8 cellular contexts compared by ENCODE assay signal in the genomic region with DNA sequence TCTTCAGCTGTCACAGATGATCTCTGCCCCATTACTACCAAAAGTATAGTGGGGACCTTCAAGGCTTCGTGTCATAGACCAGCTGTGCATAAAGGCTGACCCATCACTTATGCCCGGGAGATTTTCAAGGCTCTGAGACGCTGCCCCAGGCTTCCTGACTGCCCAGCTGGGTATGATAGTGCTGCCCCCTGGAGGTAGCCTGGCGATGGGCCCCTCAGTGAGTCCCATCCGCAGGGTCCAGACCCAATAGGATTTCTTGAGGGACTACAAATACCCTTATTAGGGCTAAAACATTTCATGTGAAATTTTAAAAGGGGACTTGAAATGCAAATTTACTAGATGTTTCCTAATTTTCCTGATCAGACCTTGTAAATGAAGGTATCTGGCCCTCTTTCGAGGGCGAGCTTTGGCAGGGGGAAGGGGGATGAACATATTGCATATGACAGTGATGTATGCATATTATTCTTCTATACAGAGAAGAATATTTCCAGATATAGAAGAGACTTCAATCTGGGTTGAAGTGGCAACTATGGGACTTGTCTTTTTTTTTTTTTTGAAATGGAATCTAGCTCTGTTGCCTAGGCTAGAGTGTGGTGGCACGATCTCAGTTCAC. TPM values are rescaled to one million over a fixed set of nuclear protein-coding genes. Genes with fewer than 3 reads are reported as not detected.
DNase-seq lines count a peak whose midpoint lies in the region; ATAC-seq, FAIRE-seq and TF ChIP-seq lines count a peak whose summit lies in the region.

No MANE protein-coding gene starts in this region.

- in situ Hi-C loops in IMR-90 (cut with MboI; ENCODE audit: low sequenced_read_pairs), result no loop called here

- no peak for TF ChIP-seq POLR2A in IMR-90 (IDR thresholded peaks at IDR 0.05; ENCODE audit: low read depth, low read length)

- no peak for FAIRE-seq in small intestine (lab: Jason Lieb, UNC)

- dilution Hi-C loops in IMR-90 (cut with HindIII; ENCODE audit: low sequenced_read_pairs, unreplicated experiment), result no loop called here

- H2AFZ ChIP-seq in IMR-90 (replicated peaks; ENCODE audit: low read length, poor library complexity), result no peak overlapping the region

- no peaks in the 10 kb centered on the region for H3K79me1 ChIP-seq in IMR-90 (ENCODE audit: low read depth in 1 of 2, low read length in 2 of 2)

- ATAC-seq in IMR-90 (ENCODE audit: low read depth), result no peak
- no peak for ATAC-seq in GM19467 (IDR thresholded peaks at IDR 0.05; ENCODE audit: unreplicated experiment)

- H4K20me1 ChIP-seq in IMR-90 (ENCODE audit: insufficient read depth, low read length), result no peaks in the 10 kb centered on the region

- H3K4me1 ChIP-seq in IMR-90 (ENCODE audit: control insufficient read depth, insufficient read depth, low read length), result no peaks in the 10 kb centered on the region
- no peaks in the 10 kb centered on the region for H3K4me1 ChIP-seq in endodermal cell (ENCODE audit: control insufficient read depth, insufficient read depth, low read length)
- H3K4me1 ChIP-seq in small intestine (ENCODE audit: control insufficient read depth in 2 of 2, insufficient read depth in 1 of 2, low read depth in 1 of 2, low read length in 1 of 2), result peaks cover 0 to 4% of the 10 kb centered on the region in 2 donors

- H3K36me3 Mint-ChIP-seq in activated CD4-positive, alpha-beta T cell treated with anti-CD3 and anti-CD28 coated beads, Interleukin-2, amount 10 ng/mL, durations not matched to agents 24 days and 14 days (ENCODE audit: low read depth), result no peaks in the 10 kb centered on the region
- H3K36me3 Mint-ChIP-seq in endodermal cell (ENCODE audit: low read depth), result no peaks in the 10 kb centered on the region

- H2BK120ac ChIP-seq in IMR-90 (ENCODE audit: low read depth, low read length), result no peak overlapping the region

- 37% methylated on average over 2 of the region's 8 CpGs; no CpG with 5 or more reads in 1 of the 2 experiments for WGBS in IMR-90 (ENCODE audit: extremely low coverage in 2 of 2, insufficient read length in 1 of 2), 2 experiments
- WGBS in endodermal cell (ENCODE audit: insufficient coverage in 1 of 2, insufficient read length in 1 of 2), 2 experiments, result 79 to 82% methylated on average over 3 to 8 of the region's 8 CpGs
- WGBS in small intestine, 3 donors, result 48 to 57% (median 55%) methylated on average over 8 of the region's 8 CpGs

- POLR2A ChIA-PET in IMR-90 (lab: Charles Lee; ENCODE audit: unreplicated experiment), result no interaction called here

- intact Hi-C loops in IMR-90 (cut with micrococcal nuclease), result no loop called here
- intact Hi-C loops in activated CD4-positive, alpha-beta T cell treated with anti-CD3 and anti-CD28 coated beads, Interleukin-2, amount 10 ng/mL, durations not matched to agents 24 days and 14 days (cut with micrococcal nuclease), result no loop called here
- intact Hi-C loops in posterior cingulate gyrus (cut with DNase I), result no loop called here

- no peak overlapping the region for H2AK5ac ChIP-seq in IMR-90 (ENCODE audit: low read depth, low read length)

- H3K4ac ChIP-seq in IMR-90 (ENCODE audit: low read depth, low read length), result no peak overlapping the region

- no peak overlapping the region for H3K18ac ChIP-seq in IMR-90 (ENCODE audit: low read depth, low read length)

- peaks cover 1% of the 10 kb centered on the region for H3K27me3 Mint-ChIP-seq in activated CD4-positive, alpha-beta T cell treated with anti-CD3 and anti-CD28 coated beads, Interleukin-2, amount 10 ng/mL, durations not matched to agents 24 days and 14 days
- peaks cover 1% of the 10 kb centered on the region for H3K27me3 Mint-ChIP-seq in endodermal cell (ENCODE audit: insufficient read depth)

- peaks cover 14% of the 10 kb centered on the region; the same call in 1 of the 2 replicates for H3K27me3 ChIP-seq in IMR-90 (ENCODE audit: control insufficient read depth, insufficient read depth, low read length)
- no peaks in the 10 kb centered on the region for H3K27me3 ChIP-seq in endodermal cell (ENCODE audit: control insufficient read depth, insufficient read depth, low read length, poor library complexity, severe bottlenecking)
- H3K27me3 ChIP-seq in small intestine (ENCODE audit: control insufficient read depth in 2 of 2, insufficient read depth in 2 of 2, low read length in 2 of 2), result no peaks in the 10 kb centered on the region

- H3K23ac ChIP-seq in IMR-90 (ENCODE audit: low read depth, low read length), result no peak overlapping the region

- peak; percentile 10; the same call in 1 of the 2 replicates for TF ChIP-seq RAD21 in IMR-90 (IDR thresholded peaks at IDR 0.05; ENCODE audit: low read length)

- CTCF ChIA-PET in IMR-90 (lab: Yijun Ruan, JAX), result interaction anchor here (0.5 to 1.3 kb wide), 3 partner anchors 9 to 53 kb away, joined by 3 to 5 read pairs (median 3); no protein-coding TSS in a partner anchor

- H3K36me3 ChIP-seq in IMR-90 (ENCODE audit: control insufficient read depth, insufficient read depth, low read length) (no peaks in the 10 kb centered on the region), endodermal cell (ENCODE audit: control insufficient read depth, insufficient read depth, low read length) (no peaks in the 10 kb centered on the region), small intestine (ENCODE audit: control insufficient read depth in 2 of 2, insufficient read depth in 2 of 2, low read length in 2 of 2) (peaks cover 5 to 12% of the 10 kb centered on the region in 2 donors)

- H3K27ac ChIP-seq in IMR-90 (ENCODE audit: insufficient read depth, low read length) (no peak overlapping the region), endodermal cell (ENCODE audit: low read depth, low read length) (no peak overlapping the region), small intestine (ENCODE audit: low read depth in 1 of 2, low read length in 1 of 2) (no peak overlapping the region)

- no peaks in the 10 kb centered on the region for H3K9me3 ChIP-seq in IMR-90 (ENCODE audit: control insufficient read depth, insufficient read depth, low read length)
- no peaks in the 10 kb centered on the region for H3K9me3 ChIP-seq in endodermal cell (ENCODE audit: control insufficient read depth, low read length)
- H3K9me3 ChIP-seq in small intestine (ENCODE audit: control insufficient read depth, low read depth), result no peaks in the 10 kb centered on the region

- no peak overlapping the region for H3K9ac ChIP-seq in IMR-90 (ENCODE audit: low read depth, low read length)
- H3K9ac ChIP-seq in endodermal cell (ENCODE audit: extremely low read depth, low read length, poor library complexity, severe bottlenecking), result no peak overlapping the region

- H3K56ac ChIP-seq in IMR-90 (ENCODE audit: extremely low read depth, insufficient read depth, low read length), result no peak overlapping the region

- H2BK15ac ChIP-seq in IMR-90 (ENCODE audit: low read depth, low read length), result no peak overlapping the region

- no peak overlapping the region for H3K14ac ChIP-seq in IMR-90 (replicated peaks; ENCODE audit: low read depth, low read length)

- H2BK20ac ChIP-seq in IMR-90 (ENCODE audit: low read depth, low read length), result no peak overlapping the region

- H3K9me3 Mint-ChIP-seq in activated CD4-positive, alpha-beta T cell treated with anti-CD3 and anti-CD28 coated beads, Interleukin-2, amount 10 ng/mL, durations not matched to agents 24 days and 14 days, result no peaks in the 10 kb centered on the region
- H3K9me3 Mint-ChIP-seq in endodermal cell, result no peaks in the 10 kb centered on the region

- BruUV-seq in IMR-90 (replicated peaks; lab: Mats Ljungman, UMichigan), result no TSS peak

- H2BK5ac ChIP-seq in IMR-90 (ENCODE audit: low read depth, low read length, poor library complexity, severe bottlenecking), result no peak overlapping the region

- H3K27ac Mint-ChIP-seq in activated CD4-positive, alpha-beta T cell treated with anti-CD3 and anti-CD28 coated beads, Interleukin-2, amount 10 ng/mL, durations not matched to agents 24 days and 14 days, result no peak overlapping the region
- H3K27ac Mint-ChIP-seq in endodermal cell, result no peak overlapping the region

- H4K8ac ChIP-seq in IMR-90 (ENCODE audit: low read depth in 2 of 2, low read length in 2 of 2), result no peak overlapping the region

- peak; percentile 32; the same call in 1 of the 2 replicates for TF ChIP-seq CTCF in IMR-90 (conservative IDR thresholded peaks at IDR 0.05; ENCODE audit: low read depth, low read length)
- TF ChIP-seq CTCF in endodermal cell (conservative IDR thresholded peaks at IDR 0.05), result peak; percentile 92

- no peak overlapping the region for H4K5ac ChIP-seq in IMR-90 (ENCODE audit: low read depth, low read length)

- H4K91ac ChIP-seq in IMR-90 (ENCODE audit: insufficient read depth, low read depth, low read length), result no peak overlapping the region

- peaks cover 9% of the 10 kb centered on the region for H3K4me1 Mint-ChIP-seq in activated CD4-positive, alpha-beta T cell treated with anti-CD3 and anti-CD28 coated beads, Interleukin-2, amount 10 ng/mL, durations not matched to agents 24 days and 14 days
- no peaks in the 10 kb centered on the region for H3K4me1 Mint-ChIP-seq in endodermal cell

- H3K4me2 ChIP-seq in IMR-90 (ENCODE audit: low read depth, low read length), result no peak overlapping the region

- H3K4me3 Mint-ChIP-seq in activated CD4-positive, alpha-beta T cell treated with anti-CD3 and anti-CD28 coated beads, Interleukin-2, amount 10 ng/mL, durations not matched to agents 24 days and 14 days, result no peak overlapping the region
- H3K4me3 Mint-ChIP-seq in endodermal cell, result no peak overlapping the region

- H3K4me3 ChIP-seq in IMR-90 (ENCODE audit: insufficient read depth, low read depth, low read length), result no peak overlapping the region
- no peak overlapping the region for H3K4me3 ChIP-seq in endodermal cell (ENCODE audit: low read length)
- H3K4me3 ChIP-seq in small intestine (ENCODE audit: low read depth in 1 of 2, low read length in 2 of 2), result no peak overlapping the region

- no peak overlapping the region for H2AK9ac ChIP-seq in IMR-90 (replicated peaks; ENCODE audit: low read depth, low read length, poor library complexity)

- H3K9me1 ChIP-seq in IMR-90 (ENCODE audit: insufficient read depth, low read length), result no peaks in the 10 kb centered on the region

- DNase-seq in CD1c-positive myeloid dendritic cell (ENCODE audit: extremely low spot score) (peak; percentile 68), IMR-90 (no peak), endodermal cell (peak; percentile 91), small intestine (peak; percentile 42), posterior cingulate gyrus (no peak), hippocampal formation (lab: John Stamatoyannopoulos, UW) (no peak)
- peak; percentile 90 for DNase-seq in activated CD4-positive, alpha-beta T cell treated with anti-CD3 and anti-CD28 coated beads, Interleukin-2, amount 10 ng/mL, durations not matched to agents 24 days and 14 days

RNA-seq across cellular contexts. Expression of a gene that starts 11.7 kb away (rescaled TPM):
- not detected in 2 replicates for total RNA-seq in IMR-90 (2012; rRNA removed)
- polyA plus RNA-seq in IMR-90 (2012; rRNA removed), result 0.09 and 0.29 TPM in 2 replicates
- 0.41 and 0.58 TPM in 2 replicates for polyA plus RNA-seq in IMR-90 (2012; cell fraction: cytosol; rRNA removed)
- 0.17 TPM in 1 of 2 replicates, not detected in the other for polyA plus RNA-seq in IMR-90 (2012; cell fraction: nucleus; rRNA removed; ENCODE audit: low replicate concordance)
- total RNA-seq in activated CD4-positive, alpha-beta T cell treated with anti-CD3 and anti-CD28 coated beads, Interleukin-2, amount 10 ng/mL, durations not matched to agents 24 days and 14 days, result 19.6 and 23.2 TPM in 2 replicates
- not detected for total RNA-seq in endodermal cell
- polyA plus RNA-seq in endodermal cell (2013, experiment 1 of 2), result not detected
- polyA plus RNA-seq in endodermal cell (2013, experiment 2 of 2), result not detected
- 1 to 10 TPM; 1.1 to 6.9 (median 2.4) TPM for polyA plus RNA-seq in small intestine

RNA-seq across cellular contexts. Expression of a gene that starts 12.8 kb away (rescaled TPM):
- not detected in 2 replicates for total RNA-seq in IMR-90 (2012; rRNA removed)
- polyA plus RNA-seq in IMR-90 (2012; rRNA removed), result not detected in 2 replicates
- not detected in 2 replicates for polyA plus RNA-seq in IMR-90 (2012; cell fraction: cytosol; rRNA removed)
- polyA plus RNA-seq in IMR-90 (2012; cell fraction: nucleus; rRNA removed; ENCODE audit: low replicate concordance), result not detected in 2 replicates
- 0.07 TPM in 1 of 2 replicates, not detected in the other for total RNA-seq in activated CD4-positive, alpha-beta T cell treated with anti-CD3 and anti-CD28 coated beads, Interleukin-2, amount 10 ng/mL, durations not matched to agents 24 days and 14 days
- total RNA-seq in endodermal cell, result not detected
- polyA plus RNA-seq in endodermal cell (2013, experiment 1 of 2), result not detected
- not detected for polyA plus RNA-seq in endodermal cell (2013, experiment 2 of 2)
- polyA plus RNA-seq in small intestine, result 1,000 to 10,000 TPM in 1 of 3 donors, 100 to 1,000 TPM in 2; 381 to 3,013 (median 616) TPM

RNA-seq across cellular contexts. Expression of a gene that starts 36.2 kb away (rescaled TPM):
- total RNA-seq in IMR-90 (2012; rRNA removed), result under 0.01 and 0.18 TPM in 2 replicates
- 0.12 and 0.22 TPM in 2 replicates for polyA plus RNA-seq in IMR-90 (2012; rRNA removed)
- polyA plus RNA-seq in IMR-90 (2012; cell fraction: cytosol; rRNA removed), result 0.04 TPM in 1 of 2 replicates, not detected in the other
- polyA plus RNA-seq in IMR-90 (2012; cell fraction: nucleus; rRNA removed; ENCODE audit: low replicate concordance), result 0.05 and 0.34 TPM in 2 replicates
- total RNA-seq in activated CD4-positive, alpha-beta T cell treated with anti-CD3 and anti-CD28 coated beads, Interleukin-2, amount 10 ng/mL, durations not matched to agents 24 days and 14 days, result 5.1 and 5.9 TPM in 2 replicates
- not detected for total RNA-seq in endodermal cell
- not detected for polyA plus RNA-seq in endodermal cell (2013, experiment 1 of 2)
- polyA plus RNA-seq in endodermal cell (2013, experiment 2 of 2), result not detected
- under 1 TPM in 1 of 3 donors, not detected in 2; 0.24 TPM for polyA plus RNA-seq in small intestine

RNA-seq across cellular contexts. Expression of a gene that starts 36.8 kb away (rescaled TPM):
- total RNA-seq in IMR-90 (2012; rRNA removed) (not detected in 2 replicates), endodermal cell (not detected)
- polyA plus RNA-seq in IMR-90 (2012; rRNA removed) (not detected in 2 replicates), small intestine (1 to 10 TPM in 1 of 3 donors, under 1 TPM in 2; 0.54 to 4.5 (median 0.67) TPM)
- not detected in 2 replicates for polyA plus RNA-seq in IMR-90 (2012; cell fraction: cytosol; rRNA removed)
- polyA plus RNA-seq in IMR-90 (2012; cell fraction: nucleus; rRNA removed; ENCODE audit: low replicate concordance), result 0.05 TPM in 1 of 2 replicates, not detected in the other
- total RNA-seq in activated CD4-positive, alpha-beta T cell treated with anti-CD3 and anti-CD28 coated beads, Interleukin-2, amount 10 ng/mL, durations not matched to agents 24 days and 14 days, result not detected in 2 replicates
- not detected for polyA plus RNA-seq in endodermal cell (2013, experiment 1 of 2)
- polyA plus RNA-seq in endodermal cell (2013, experiment 2 of 2), result not detected

Comparison
In these comparisons a context has a peak if more than half of its experiments do, and no peak if none do; other contexts are left out.
1. DNase-seq: peak in CD1c-positive myeloid dendritic cell (single experiment), activated CD4-positive, alpha-beta T cell treated with anti-CD3 and anti-CD28 coated beads, Interleukin-2, amount 10 ng/mL, durations not matched to agents 24 days and 14 days (single experiment), endodermal cell (single experiment) and small intestine (single experiment); none in IMR-90 (single experiment), posterior cingulate gyrus (0 of 10) and hippocampal formation (0 of 2).
2. RNA of a gene that starts 11.7 kb away (total RNA-seq): 19.6 to 23.2 TPM in activated CD4-positive, alpha-beta T cell treated with anti-CD3 and anti-CD28 coated beads, Interleukin-2, amount 10 ng/mL, durations not matched to agents 24 days and 14 days; not detected in endodermal cell and not detected in IMR-90; every median in the first group is over 10 times any median in the second.